In genomic region chr10:98097175-98097574, GRCh38 we compare ENCODE assay signal across 1 cellular context.
TF ChIP-seq lines count a peak whose summit lies in the region.

No MANE protein-coding gene starts in this region.

TF ChIP-seq in H1, 55 proteins besides CTCF, POLR2A, EP300 and RAD21:
- no peak for TF ChIP-seq TCF12 (IDR thresholded peaks at IDR 0.05; ENCODE audit: low read depth, low read length)
- TF ChIP-seq E2F6 (IDR thresholded peaks at IDR 0.05) = no peak
- no peak for TF ChIP-seq NANOG (IDR thresholded peaks at IDR 0.05; ENCODE audit: insufficient read depth, low read depth, low read length, poor library complexity, severe bottlenecking)
- no peak for TF ChIP-seq EZH2 (IDR thresholded peaks at IDR 0.05; ENCODE audit: low read depth, low read length, severe bottlenecking)
- TF ChIP-seq CTBP2 (IDR thresholded peaks at IDR 0.05; ENCODE audit: borderline replicate concordance, insufficient read depth, insufficient read length, low read length) = no peak
- no peak for TF ChIP-seq ASH2L (IDR thresholded peaks at IDR 0.05; ENCODE audit: low read length)
- no peak for TF ChIP-seq FOSL1 (IDR thresholded peaks at IDR 0.05; ENCODE audit: insufficient read depth, low read depth, low read length)
- no peak for TF ChIP-seq CREB1 (IDR thresholded peaks at IDR 0.05)
- no peak for TF ChIP-seq HDAC2 (IDR thresholded peaks at IDR 0.05; ENCODE audit: borderline replicate concordance in 1 of 2, low read depth in 2 of 2, low read length in 2 of 2)
- TF ChIP-seq SIX5 (IDR thresholded peaks at IDR 0.05; ENCODE audit: low read depth, low read length) = no peak
- no peak for TF ChIP-seq GTF2F1 (IDR thresholded peaks at IDR 0.05; ENCODE audit: borderline replicate concordance, low read depth, low read length)
